ENCODE assay signal across 8 cellular contexts in the genomic region with DNA sequence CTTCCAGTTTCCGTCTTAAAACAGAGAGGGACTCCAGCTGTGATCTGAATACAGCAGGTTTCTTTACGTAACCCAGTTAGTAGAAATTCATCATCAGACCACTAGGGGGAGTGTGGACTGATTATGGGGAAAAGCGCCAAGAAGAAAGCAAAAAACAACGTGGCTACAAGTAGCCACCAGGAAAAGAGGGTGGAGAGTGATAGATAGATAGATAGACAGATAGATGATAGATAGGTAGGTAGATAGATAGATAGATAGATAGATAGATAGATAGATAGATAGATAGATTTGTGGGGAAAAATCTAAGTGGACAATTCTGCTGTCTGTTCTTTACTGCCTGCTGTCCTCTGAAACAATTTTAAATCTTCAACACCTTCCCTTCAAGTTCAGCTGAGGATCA. TPM values are rescaled to one million over a fixed set of nuclear protein-coding genes. Genes with fewer than 3 reads are reported as not detected.
DNase-seq lines count a peak whose midpoint lies in the region; ATAC-seq, FAIRE-seq and TF ChIP-seq lines count a peak whose summit lies in the region.

No MANE protein-coding gene starts in this region.

- ATAC-seq in GM18520 (IDR thresholded peaks at IDR 0.05; ENCODE audit: unreplicated experiment), result no peak

- no peaks in the 10 kb centered on the region for H3K9me3 ChIP-seq in small intestine (ENCODE audit: control insufficient read depth, low read depth)

- H3K27ac ChIP-seq in small intestine (ENCODE audit: low read depth in 1 of 2, low read length in 1 of 2), result no peak overlapping the region

- peak; percentile 70 for DNase-seq in AG20443 (ENCODE audit: low spot score)
- DNase-seq in HS-27A (ENCODE audit: low read depth), result peak; percentile 35
- DNase-seq in NCI-H82 (lab: John Stamatoyannopoulos, UW), result peak; percentile 95
- peak; percentile 85 for DNase-seq in astrocyte of the hippocampus (ENCODE audit: low read depth, low spot score)
- DNase-seq in iPS DF 19.7 (ENCODE audit: low read depth, low spot score), result peak; percentile 28
- peak; percentile 70 for DNase-seq in small intestine

- no peaks in the 10 kb centered on the region for H3K36me3 ChIP-seq in small intestine (ENCODE audit: control insufficient read depth in 2 of 2, insufficient read depth in 2 of 2, low read length in 2 of 2)

- no peak for FAIRE-seq in small intestine (lab: Jason Lieb, UNC)

- 0 to 3% (median 0%) methylated on average over 4 of the region's 4 CpGs for WGBS in small intestine, 3 donors

- H3K4me1 ChIP-seq in small intestine (ENCODE audit: control insufficient read depth in 2 of 2, insufficient read depth in 1 of 2, low read depth in 1 of 2, low read length in 1 of 2), result no peaks in the 10 kb centered on the region

- no peaks in the 10 kb centered on the region for H3K27me3 ChIP-seq in small intestine (ENCODE audit: control insufficient read depth in 2 of 2, insufficient read depth in 2 of 2, low read length in 2 of 2)

- H3K4me3 ChIP-seq in small intestine (ENCODE audit: low read depth in 1 of 2, low read length in 2 of 2), result no peak overlapping the region

- TF ChIP-seq CTCF in GM12874 (IDR thresholded peaks at IDR 0.05; ENCODE audit: insufficient read depth, low read depth, low read length), result peak; percentile 65

RNA-seq across cellular contexts. Expression of a gene that starts 12.7 kb away (rescaled TPM):
- 1,000 to 10,000 TPM in 2 of 3 donors, 100 to 1,000 TPM in 1; 283 to 1,513 (median 1,320) TPM for polyA plus RNA-seq in small intestine

RNA-seq across cellular contexts. Expression of a gene that starts 34.2 kb away (rescaled TPM):
- under 1 TPM in 1 of 3 donors, not detected in 2; 0.49 TPM for polyA plus RNA-seq in small intestine

RNA-seq across cellular contexts. Expression of a gene that starts 55.8 kb away (rescaled TPM):
- 10 to 100 TPM; 10.3 to 57.6 (median 33.2) TPM for polyA plus RNA-seq in small intestine

Comparison
In these comparisons a context has a peak if more than half of its experiments do, and no peak if none do; other contexts are left out.
1. DNase-seq: peak in every context shown above with its lines; median percentile 95 in NCI-H82; 85 in astrocyte of the hippocampus; 70 in AG20443; 70 in small intestine; 35 in HS-27A; 28 in iPS DF 19.7.